Comparison of ENCODE assay signal across 28 cellular contexts in the genomic region with DNA sequence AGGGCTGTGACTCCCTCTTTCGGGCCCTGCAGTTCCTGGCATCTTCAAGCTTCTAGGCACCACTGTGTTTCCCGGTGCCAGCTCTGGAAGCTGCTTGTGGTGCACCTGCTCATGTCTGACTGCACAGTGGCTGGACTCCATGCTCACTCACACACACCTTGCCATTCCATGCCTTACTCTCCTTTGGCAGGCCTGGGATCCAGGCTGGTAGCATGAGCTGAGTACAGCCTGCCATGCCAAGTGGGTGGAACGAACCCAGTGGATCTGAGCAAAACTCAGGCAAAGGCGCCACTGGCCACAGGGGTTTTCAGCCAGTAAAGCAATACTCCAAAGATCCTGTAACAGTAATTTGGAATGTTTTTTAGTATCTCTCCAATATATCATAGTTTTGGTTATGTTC.
"Had no signal": no experiment of that assay in that cellular context is flagged by ENCODE, and none has a peak within 500 bp of the region (broad histone marks: within the 10 kb centered on the region; RNA-seq: fewer than 3 reads in every experiment).

No MANE protein-coding gene starts in this region.

- ATAC-seq: naive thymus-derived CD8-positive, alpha-beta T cell; psoas muscle had no signal

- H3K4me3 ChIP-seq: ovary, psoas muscle, right lobe of liver, sigmoid colon, stomach, tibial artery, transverse colon, upper lobe of right lung, uterus had no signal

- H3K9ac ChIP-seq: parathyroid adenoma had no signal

- H3K9me3 Mint-ChIP-seq: nephron progenitor cell; neural crest cell; stimulated activated naive CD8-positive, alpha-beta T cell treated with anti-CD3 and anti-CD28 coated beads, Interleukin-15, Interleukin-2, amounts not matched to agents 100 ng/mL and 50 ng/mL, for 24 hours; type B pancreatic cell had no signal

- H3K27me3 ChIP-seq: ovary, right lobe of liver, sigmoid colon, stomach, tibial artery, transverse colon, upper lobe of right lung, uterus had no signal

- H3K27ac ChIP-seq: ovary, parathyroid adenoma, psoas muscle, right lobe of liver, sigmoid colon, stomach, tibial artery, transverse colon, upper lobe of right lung, uterus had no signal

- DNase-seq: naive thymus-derived CD8-positive, alpha-beta T cell; nephron progenitor cell; occipital lobe; ovary; posterior cingulate gyrus; right cardiac atrium; right lobe of liver; sigmoid colon; small intestine; stimulated activated CD4-positive, alpha-beta T cell treated with anti-CD3 and anti-CD28 coated beads, Interleukin-15, amount 100 ng/mL, for 24 hours; stimulated activated CD4-positive, alpha-beta T cell treated with anti-CD3 and anti-CD28 coated beads, Interleukin-2, amount 100 ng/mL, for 24 hours; stimulated activated CD4-positive, alpha-beta T cell treated with anti-CD3 and anti-CD28 coated beads, Interleukin-2, amount 100 ng/mL, for 48 hours; stimulated activated CD4-positive, alpha-beta T cell treated with anti-CD3 and anti-CD28 coated beads, Interleukin-4, amount 100 ng/mL, for 24 hours; stimulated activated naive B cell treated with anti-CD40 and anti-IgM and Interleukin-4, amounts not matched to agents 10 μg/mL and 1 μg/mL and 100 μg/mL, for 72 hours; stimulated activated naive CD4-positive, alpha-beta T cell treated with Interleukin-2 at 50 U/mL for 16 hours; stomach; tibial artery; transverse colon; upper lobe of right lung; uterus had no signal

- H3K9me3 ChIP-seq: ovary, psoas muscle, right lobe of liver, sigmoid colon, tibial artery, transverse colon, upper lobe of right lung, uterus had no signal

- H2AFZ ChIP-seq: parathyroid adenoma had no signal

- H3K36me3 ChIP-seq: ovary, right lobe of liver, sigmoid colon, stomach, tibial artery, transverse colon, upper lobe of right lung, uterus had no signal

- H3K4me1 ChIP-seq: parathyroid adenoma, psoas muscle, sigmoid colon, stomach, tibial artery, transverse colon, upper lobe of right lung, uterus had no signal

- H3K4me3 Mint-ChIP-seq: naive thymus-derived CD8-positive, alpha-beta T cell; natural killer cell treated with Interleukin-12 subunit alpha and Interleukin-12 subunit beta and Interleukin-15 and Interleukin-18, amount 100 ng/mL, for 72 hours; nephron progenitor cell; neural crest cell; stimulated activated effector memory CD8-positive, alpha-beta T cell treated with anti-CD3 and anti-CD28 coated beads, Interleukin-12 subunit alpha, Interleukin-12 subunit beta, amount 100 ng/mL, for 72 hours; stimulated activated naive B cell treated with anti-CD40 and anti-IgM and Interleukin-4, amounts not matched to agents 10 μg/mL and 1 μg/mL and 100 μg/mL, for 72 hours; stimulated activated naive CD8-positive, alpha-beta T cell treated with anti-CD3 and anti-CD28 coated beads, Interleukin-15, Interleukin-2, amounts not matched to agents 100 ng/mL and 50 ng/mL, for 24 hours; type B pancreatic cell had no signal

- H3K4me1 Mint-ChIP-seq: naive thymus-derived CD8-positive, alpha-beta T cell; nephron progenitor cell; neural crest cell; stimulated activated effector memory CD8-positive, alpha-beta T cell treated with anti-CD3 and anti-CD28 coated beads, Interleukin-12 subunit alpha, Interleukin-12 subunit beta, amount 100 ng/mL, for 72 hours; stimulated activated naive B cell treated with anti-CD40 and anti-IgM and Interleukin-4, amounts not matched to agents 10 μg/mL and 1 μg/mL and 100 μg/mL, for 72 hours had no signal

- H3K36me3 Mint-ChIP-seq: naive thymus-derived CD8-positive, alpha-beta T cell; natural killer cell treated with Interleukin-12 subunit alpha and Interleukin-12 subunit beta and Interleukin-15 and Interleukin-18, amount 100 ng/mL, for 72 hours; stimulated activated effector memory CD8-positive, alpha-beta T cell treated with anti-CD3 and anti-CD28 coated beads, Interleukin-12 subunit alpha, Interleukin-12 subunit beta, amount 100 ng/mL, for 72 hours; stimulated activated naive B cell treated with anti-CD40 and anti-IgM and Interleukin-4, amounts not matched to agents 10 μg/mL and 1 μg/mL and 100 μg/mL, for 72 hours; type B pancreatic cell had no signal

- H3K79me2 ChIP-seq: parathyroid adenoma had no signal

- H3K27ac Mint-ChIP-seq: naive thymus-derived CD8-positive, alpha-beta T cell; natural killer cell treated with Interleukin-12 subunit alpha and Interleukin-12 subunit beta and Interleukin-15 and Interleukin-18, amount 100 ng/mL, for 72 hours; nephron progenitor cell; progenitor cell of endocrine pancreas; stimulated activated effector memory CD8-positive, alpha-beta T cell treated with anti-CD3 and anti-CD28 coated beads, Interleukin-12 subunit alpha, Interleukin-12 subunit beta, amount 100 ng/mL, for 72 hours; stimulated activated naive B cell treated with anti-CD40 and anti-IgM and Interleukin-4, amounts not matched to agents 10 μg/mL and 1 μg/mL and 100 μg/mL, for 72 hours; stimulated activated naive CD8-positive, alpha-beta T cell treated with anti-CD3 and anti-CD28 coated beads, Interleukin-15, Interleukin-2, amounts not matched to agents 100 ng/mL and 50 ng/mL, for 24 hours; type B pancreatic cell had no signal

- H3K27me3 Mint-ChIP-seq: naive thymus-derived CD8-positive, alpha-beta T cell; natural killer cell treated with Interleukin-12 subunit alpha and Interleukin-12 subunit beta and Interleukin-15 and Interleukin-18, amount 100 ng/mL, for 72 hours; progenitor cell of endocrine pancreas; stimulated activated naive B cell treated with anti-CD40 and anti-IgM and Interleukin-4, amounts not matched to agents 10 μg/mL and 1 μg/mL and 100 μg/mL, for 72 hours; stimulated activated naive CD8-positive, alpha-beta T cell treated with anti-CD3 and anti-CD28 coated beads, Interleukin-15, Interleukin-2, amounts not matched to agents 100 ng/mL and 50 ng/mL, for 24 hours; type B pancreatic cell had no signal
